In genomic region chr5:132420706-132421272, GRCh38 we compare ENCODE assay signal across 8 cellular contexts. TPM values are rescaled to one million over a fixed set of nuclear protein-coding genes. Genes with fewer than 3 reads are reported as not detected.
A peak's percentile ranks its signal among the peaks of the same experiment; 100 is the strongest.
DNase-seq lines count a peak whose midpoint lies in the region; ATAC-seq and TF ChIP-seq lines count a peak whose summit lies in the region.

No MANE protein-coding gene starts in this region.

- peak overlapping the region; percentile 5; the same call in 1 of the 2 replicates for H3K27ac Mint-ChIP-seq in GM23338

- H3K27me3 ChIP-seq in GM23338 (ENCODE audit: insufficient read depth), result no peaks in the 10 kb centered on the region
- H3K27me3 ChIP-seq in left ventricle myocardium inferior (ENCODE audit: low read depth), result no peaks in the 10 kb centered on the region
- no peaks in the 10 kb centered on the region for H3K27me3 ChIP-seq in upper lobe of left lung

- H3K9me3 ChIP-seq in SK-N-MC (ENCODE audit: low read depth, low read length) (no peaks in the 10 kb centered on the region), left ventricle myocardium inferior (replicated peaks) (no peaks in the 10 kb centered on the region), upper lobe of left lung (no peaks in the 10 kb centered on the region)

- no peaks in the 10 kb centered on the region for H4K20me1 ChIP-seq in GM23338 (replicated peaks; ENCODE audit: insufficient read depth)

- H3K27ac ChIP-seq in GM23338 (ENCODE audit: low read depth) (no peak overlapping the region), SK-N-MC (peak overlapping the region; percentile 8; the same call in 1 of the 2 replicates), left ventricle myocardium inferior (replicated peaks) (peak overlapping the region; percentile 99), upper lobe of left lung (peak overlapping the region; percentile 84 to 100 (median 96))

- no peaks in the 10 kb centered on the region for H3K9me2 ChIP-seq in GM23338 (ENCODE audit: insufficient read depth)

- H3K36me3 ChIP-seq in GM23338 (ENCODE audit: insufficient read depth) (no peaks in the 10 kb centered on the region), SK-N-MC (ENCODE audit: insufficient read depth, low read length) (no peaks in the 10 kb centered on the region), left ventricle myocardium inferior (peaks cover 9% of the 10 kb centered on the region), upper lobe of left lung (peaks cover 0 to 3% (median 0%) of the 10 kb centered on the region in 4 donors)

- H3K4me2 ChIP-seq in GM23338, result no peak overlapping the region

- H3K9me3 Mint-ChIP-seq in GM23338, result no peaks in the 10 kb centered on the region

- peaks cover 18% of the 10 kb centered on the region for H3K4me1 Mint-ChIP-seq in GM23338

- peak; percentile 40 for ATAC-seq in GM18505 (IDR thresholded peaks at IDR 0.05; ENCODE audit: unreplicated experiment)
- no peak for ATAC-seq in GM23338
- ATAC-seq in upper lobe of left lung (ENCODE audit: low FRiP score in 2 of 2), result peak; percentile 47 to 78

- TF ChIP-seq CTCF in GM23338 (conservative IDR thresholded peaks at IDR 0.05; ENCODE audit: low read depth in 2 of 2), result no peak
- TF ChIP-seq CTCF in left ventricle myocardium inferior (IDR thresholded peaks at IDR 0.05; ENCODE audit: borderline replicate concordance), result no peak
- TF ChIP-seq CTCF in upper lobe of left lung (IDR thresholded peaks at IDR 0.05), result no peak

- TF ChIP-seq EP300 in upper lobe of left lung (IDR thresholded peaks at IDR 0.05), result peak in 1 of 4 donors; percentile 2

- WGBS in upper lobe of left lung, 2 donors, result 5 to 15% methylated on average over 7 of the region's 7 CpGs

- DNase-seq in GM23338 (ENCODE audit: low spot score) (no peak), SK-N-MC (ENCODE audit: low read depth, low spot score) (no peak), left ventricle myocardium inferior (no peak), upper lobe of left lung (peak in 1 of 2 donors; percentile 71), NCI-H1092 treated with DMSO at 0.1 percent for 48 hours (lab: John Stamatoyannopoulos, UW) (no peak), SW480 (ENCODE audit: low spot score) (no peak)
- no peak for DNase-seq in effector CD8-positive, alpha-beta T cell (lab: John Stamatoyannopoulos, UW)

- H3F3A ChIP-seq in GM23338 (replicated peaks; ENCODE audit: low read depth), result no peaks in the 10 kb centered on the region

- no peak overlapping the region for H3K9ac ChIP-seq in SK-N-MC (ENCODE audit: insufficient read length)

- no peaks in the 10 kb centered on the region for H3K36me3 Mint-ChIP-seq in GM23338 (ENCODE audit: low read depth)

- H3K79me2 ChIP-seq in GM23338 (replicated peaks; ENCODE audit: insufficient read depth), result no peaks in the 10 kb centered on the region

- H3K27me3 Mint-ChIP-seq in GM23338 (ENCODE audit: insufficient read depth, low read depth, poor library complexity), result peaks cover 4% of the 10 kb centered on the region

- no peaks in the 10 kb centered on the region; the same call in 1 of the 2 replicates for H3K4me1 ChIP-seq in GM23338 (ENCODE audit: insufficient read depth)
- peaks cover 100% of the 10 kb centered on the region for H3K4me1 ChIP-seq in left ventricle myocardium inferior
- peaks cover 90 to 99% (median 93%) of the 10 kb centered on the region in 4 donors for H3K4me1 ChIP-seq in upper lobe of left lung

- H3K4me3 Mint-ChIP-seq in GM23338, result no peak overlapping the region

- H3K4me3 ChIP-seq in GM23338 (no peak overlapping the region), SK-N-MC (peak overlapping the region; percentile 29; the same call in 1 of the 2 replicates), left ventricle myocardium inferior (peak overlapping the region; percentile 20), upper lobe of left lung (peak overlapping the region in 1 of 4 donors; percentile 1)

- H2AFZ ChIP-seq in GM23338, result peak overlapping the region; percentile 64; the same call in 1 of the 2 replicates

- intact Hi-C loops in left ventricle myocardium inferior (cut with micrococcal nuclease), result no loop called here

- TF ChIP-seq POLR2A in GM18505 (IDR thresholded peaks at IDR 0.05; ENCODE audit: borderline replicate concordance, extremely low read depth, insufficient read depth, insufficient read length) (no peak), upper lobe of left lung (IDR thresholded peaks at IDR 0.05) (peak in 2 of 4 donors; percentile 17 to 45)

TF ChIP-seq in GM23338, 12 proteins besides CTCF, POLR2A, EP300 and RAD21:
- no peak for TF ChIP-seq EZH2phosphoT487 (IDR thresholded peaks at IDR 0.05; ENCODE audit: unreplicated experiment)
- TF ChIP-seq ZNF114 (CRISPR knock-in tag; IDR thresholded peaks at IDR 0.05), result no peak
- TF ChIP-seq ZNF331 (CRISPR knock-in tag; IDR thresholded peaks at IDR 0.05; ENCODE audit: low read depth), result no peak
- no peak for TF ChIP-seq NANOG (IDR thresholded peaks at IDR 0.05; ENCODE audit: borderline replicate concordance)

RNA-seq across cellular contexts. Expression of gene SLC22A5, which starts 51.3 kb away (rescaled TPM):
- 2.4 and 4.8 TPM in 2 replicates for total RNA-seq in GM23338 (2014; rRNA removed; shearing (Covaris generic))
- 1.7 and 1.9 TPM in 2 replicates for polyA plus RNA-seq in GM23338 (2016; fragmentation: Nextera tagmentation; extraction: Ambion mirVana)
- total RNA-seq in left ventricle myocardium inferior (20.8 TPM), upper lobe of left lung (10 to 100 TPM in 4 of 6 donors, 1 to 10 TPM in 2; 7.9 to 22.0 (median 12.7) TPM)
